ENCODE assay signal across 33 cellular contexts in genomic region chr3:138395865-138396751, GRCh38. TPM values are rescaled to one million over a fixed set of nuclear protein-coding genes. Genes with fewer than 3 reads are reported as not detected.
A peak's percentile ranks its signal among the peaks of the same experiment; 100 is the strongest.
DNase-seq lines count a peak whose midpoint lies in the region; ATAC-seq and TF ChIP-seq lines count a peak whose summit lies in the region.
"Had no signal": no experiment of that assay in that cellular context is flagged by ENCODE, and none has a peak within 500 bp of the region (broad histone marks: within the 10 kb centered on the region; RNA-seq: fewer than 3 reads in every experiment).

No MANE protein-coding gene starts in this region.

- H3K4me2 ChIP-seq in Karpas-422 (ENCODE audit: low read depth, low read length, poor library complexity, severe bottlenecking) = no peak overlapping the region
- H3K4me2 ChIP-seq: smooth muscle cell had no signal

- H3K4me1 ChIP-seq in Karpas-422 (ENCODE audit: low read length) (peaks cover 8% of the 10 kb centered on the region), cardiac muscle cell (ENCODE audit: low read depth) (peaks cover 27% of the 10 kb centered on the region), upper lobe of right lung (no peaks in the 10 kb centered on the region)
- H3K4me1 ChIP-seq: BE2C, colonic mucosa, tibial artery had no signal

- H4K20me1 ChIP-seq in Karpas-422 (ENCODE audit: insufficient read depth, low read depth, low read length) = no peaks in the 10 kb centered on the region

- peak; percentile 21 for DNase-seq in Karpas-422
- no peak for DNase-seq in cardiac muscle cell (ENCODE audit: low read depth in 1 of 2, low spot score in 1 of 2)
- DNase-seq in upper lobe of right lung = no peak
- DNase-seq in retina = no peak
- no peak for DNase-seq in activated CD4-positive, alpha-beta T cell treated with anti-CD3 and anti-CD28 coated beads, Interleukin-2, amount 50 U/mL, for 48 hours
- no peak for DNase-seq in activated CD4-positive, alpha-beta T cell treated with anti-CD3 and anti-CD28 coated beads for 4 hours
- DNase-seq: activated CD4-positive, alpha-beta T cell treated with anti-CD3 and anti-CD28 coated beads, Interleukin-2, amount 10 ng/mL, durations not matched to agents 24 days and 14 days; BE2C; colonic mucosa; COR-L47; DMS79 treated with DMSO at 0.1 percent for 48 hours; effector memory CD4-positive, alpha-beta T cell; GF-D8; glutamatergic neuron; HFFc6; mucosa of descending colon; natural killer cell; NCI-H1048; NCI-H1694 treated with DMSO at 0.1 percent for 48 hours; NCI-H446 treated with DMSO at 0.1 percent for 48 hours; NCI-H82; SJCRH30; stimulated activated CD4-positive, alpha-beta T cell treated with anti-CD3 and anti-CD28 coated beads, Interleukin-2, amount 100 ng/mL, for 24 hours; stimulated activated naive CD8-positive, alpha-beta T cell treated with anti-CD3 and anti-CD28 coated beads, Interleukin-15, amount 100 ng/mL, for 72 hours; SW 1271; T-helper 9 cell had no signal

- H3K36me3 ChIP-seq in Karpas-422 (ENCODE audit: insufficient read depth, low read length) (no peaks in the 10 kb centered on the region), cardiac muscle cell (peaks cover 13% of the 10 kb centered on the region), upper lobe of right lung (peaks cover 27% of the 10 kb centered on the region)
- H3K36me3 ChIP-seq: BE2C, colonic mucosa, SJCRH30 had no signal

- no peak overlapping the region for H3K9ac ChIP-seq in Karpas-422 (ENCODE audit: low read length)

- H3K27me3 ChIP-seq in Karpas-422 (ENCODE audit: low read length) = no peaks in the 10 kb centered on the region
- no peaks in the 10 kb centered on the region for H3K27me3 ChIP-seq in cardiac muscle cell
- no peaks in the 10 kb centered on the region for H3K27me3 ChIP-seq in layer of hippocampus (ENCODE audit: control insufficient read depth, insufficient read depth, low read length)
- no peaks in the 10 kb centered on the region for H3K27me3 ChIP-seq in upper lobe of right lung
- H3K27me3 ChIP-seq: BE2C, colonic mucosa, SJCRH30, tibial artery had no signal

- no peak overlapping the region for H3K27ac ChIP-seq in Karpas-422 (ENCODE audit: low read length)
- peak overlapping the region; percentile 34 for H3K27ac ChIP-seq in cardiac muscle cell
- peak overlapping the region; percentile 5 for H3K27ac ChIP-seq in layer of hippocampus (ENCODE audit: low read depth, low read length)
- H3K27ac ChIP-seq in upper lobe of right lung = no peak overlapping the region
- H3K27ac ChIP-seq: colonic mucosa, SJCRH30, tibial artery had no signal

- H3K4me3 ChIP-seq in Karpas-422 (ENCODE audit: low read length) = no peak overlapping the region
- H3K4me3 ChIP-seq in cardiac muscle cell = no peak overlapping the region
- H3K4me3 ChIP-seq in upper lobe of right lung = no peak overlapping the region
- H3K4me3 ChIP-seq: colonic mucosa, lung, mucosa of descending colon, SJCRH30, smooth muscle cell, tibial artery had no signal

- H3K9me3 ChIP-seq in Karpas-422 (ENCODE audit: low read length) (no peaks in the 10 kb centered on the region), cardiac muscle cell (ENCODE audit: low read depth) (no peaks in the 10 kb centered on the region), upper lobe of right lung (no peaks in the 10 kb centered on the region)
- H3K9me3 ChIP-seq: BE2C, colonic mucosa, mucosa of descending colon, SJCRH30, tibial artery had no signal

- no peak overlapping the region for H2AFZ ChIP-seq in Karpas-422 (ENCODE audit: low read length)

- TF ChIP-seq CTCF in cardiac muscle cell (IDR thresholded peaks at IDR 0.05; ENCODE audit: low read depth, low read length) = no peak
- TF ChIP-seq CTCF in upper lobe of right lung (IDR thresholded peaks at IDR 0.05) = no peak

- H3K9me2 ChIP-seq in Karpas-422 (replicated peaks; ENCODE audit: insufficient read depth, low read length) = no peaks in the 10 kb centered on the region

- H3K79me2 ChIP-seq in Karpas-422 (ENCODE audit: low read length) = no peaks in the 10 kb centered on the region

- intact Hi-C loops in upper lobe of right lung (cut with DNase I) = no loop called here

- ATAC-seq in upper lobe of right lung = peak; percentile 53
- ATAC-seq: activated naive CD4-positive, alpha-beta T cell treated with anti-CD3 and anti-CD28 coated beads, Interleukin-2, amount 50 U/mL, for 72 hours; mucosa of descending colon; natural killer cell; stimulated activated naive CD8-positive, alpha-beta T cell treated with anti-CD3 and anti-CD28 coated beads, Interleukin-15, amount 100 ng/mL, for 72 hours had no signal

RNA-seq across cellular contexts. Expression of gene ESYT3, which starts 38.3 kb away (rescaled TPM):
- total RNA-seq in Karpas-422 (2014; rRNA removed; shearing (Covaris generic); ENCODE audit: low replicate concordance) = not detected in 2 replicates
- total RNA-seq in cardiac muscle cell (0.95 and 6.3 TPM in 2 replicates), upper lobe of right lung (66.4 TPM)
- polyA plus RNA-seq in cardiac muscle cell = 1.8 and 7.0 TPM in 2 replicates
- total RNA-seq: natural killer cell had no signal

RNA-seq across cellular contexts. Expression of gene MRAS, which starts 47.7 kb away (rescaled TPM):
- not detected in 2 replicates for total RNA-seq in Karpas-422 (2014; rRNA removed; shearing (Covaris generic); ENCODE audit: low replicate concordance)
- 68.6 and 92.6 TPM in 2 replicates for total RNA-seq in cardiac muscle cell
- polyA plus RNA-seq in cardiac muscle cell = 66.5 and 105 TPM in 2 replicates
- 79.4 TPM for total RNA-seq in upper lobe of right lung
- total RNA-seq: activated CD4-positive, alpha-beta T cell treated with anti-CD3 and anti-CD28 coated beads, Interleukin-2, amount 10 ng/mL, durations not matched to agents 24 days and 14 days; activated CD8-positive, alpha-beta memory T cell treated with anti-CD3 and anti-CD28 coated beads for 36 hours had no signal
- polyA plus RNA-seq: IgD-negative memory B cell had no signal

Comparison
In these comparisons a context has a peak if more than half of its experiments do, and no peak if none do; other contexts are left out.
1. H3K27ac ChIP-seq: peak in cardiac muscle cell (single experiment) and layer of hippocampus (single experiment); none in Karpas-422 (single experiment) and upper lobe of right lung (single experiment).
2. RNA of gene MRAS, which starts 47.7 kb away (total RNA-seq): 68.6 to 92.6 TPM in cardiac muscle cell and 79.4 TPM in upper lobe of right lung (single experiment); not detected in Karpas-422; every median in the first group is over 10 times any median in the second.